ENCODE assay signal across 17 cellular contexts in genomic region chr9:113907282-113907681, GRCh38.
"Had no signal": no experiment of that assay in that cellular context is flagged by ENCODE, and none has a peak within 500 bp of the region (broad histone marks: within the 10 kb centered on the region; RNA-seq: fewer than 3 reads in every experiment).

No MANE protein-coding gene starts in this region.

- H3K27me3 Mint-ChIP-seq: stimulated activated naive CD8-positive, alpha-beta T cell treated with anti-CD3 and anti-CD28 coated beads, Interleukin-15, amount 100 ng/mL, for 72 hours had no signal

- DNase-seq: activated CD4-positive, alpha-beta T cell treated with anti-CD3 and anti-CD28 coated beads, Interleukin-2, amount 50 U/mL, for 4 hours; cortex of kidney; effector memory CD4-positive, alpha-beta T cell; hypothalamus; left colon; mucosa of descending colon; natural killer cell; occipital lobe; stimulated activated CD4-positive, alpha-beta T cell treated with anti-CD3 and anti-CD28 coated beads, Interleukin-15, amount 100 ng/mL, for 24 hours; stimulated activated CD4-positive, alpha-beta T cell treated with anti-CD3 and anti-CD28 coated beads, Interleukin-4, amount 100 ng/mL, for 24 hours; stimulated activated naive CD8-positive, alpha-beta T cell treated with anti-CD3 and anti-CD28 coated beads, Interleukin-15, amount 100 ng/mL, for 72 hours; SW 1271 had no signal

- H3K36me3 ChIP-seq: thoracic aorta, vagina had no signal

- H3K4me3 Mint-ChIP-seq: activated naive CD4-positive, alpha-beta T cell treated with anti-CD3 and anti-CD28 coated beads, Interleukin-2, amount 50 U/mL, for 24 hours; central memory CD8-positive, alpha-beta T cell; natural killer cell; stimulated activated naive CD8-positive, alpha-beta T cell treated with anti-CD3 and anti-CD28 coated beads, Interleukin-15, amount 100 ng/mL, for 72 hours; T-helper 2 cell treated with Interferon-gamma antibody and Interleukin-4, amounts not matched to agents 5 μg/mL and 100 μg/mL, for 36 hours had no signal

- H3K27ac Mint-ChIP-seq: activated naive CD4-positive, alpha-beta T cell treated with anti-CD3 and anti-CD28 coated beads, Interleukin-2, amount 50 U/mL, for 24 hours; natural killer cell; T-helper 2 cell treated with Interferon-gamma antibody and Interleukin-4, amounts not matched to agents 5 μg/mL and 100 μg/mL, for 36 hours had no signal

- H3K27me3 ChIP-seq: vagina had no signal

- H3K4me3 ChIP-seq: mucosa of descending colon, thoracic aorta, vagina had no signal

- H3K9me3 ChIP-seq: mucosa of descending colon, vagina had no signal

- H3K4me1 Mint-ChIP-seq: activated naive CD4-positive, alpha-beta T cell treated with anti-CD3 and anti-CD28 coated beads, Interleukin-2, amount 50 U/mL, for 24 hours; central memory CD8-positive, alpha-beta T cell had no signal

- H3K27ac ChIP-seq: vagina had no signal

- H3K9me3 Mint-ChIP-seq: T-helper 2 cell treated with Interferon-gamma antibody and Interleukin-4, amounts not matched to agents 5 μg/mL and 100 μg/mL, for 36 hours had no signal
